ENCODE assay signal across 8 cellular contexts in the genomic region with DNA sequence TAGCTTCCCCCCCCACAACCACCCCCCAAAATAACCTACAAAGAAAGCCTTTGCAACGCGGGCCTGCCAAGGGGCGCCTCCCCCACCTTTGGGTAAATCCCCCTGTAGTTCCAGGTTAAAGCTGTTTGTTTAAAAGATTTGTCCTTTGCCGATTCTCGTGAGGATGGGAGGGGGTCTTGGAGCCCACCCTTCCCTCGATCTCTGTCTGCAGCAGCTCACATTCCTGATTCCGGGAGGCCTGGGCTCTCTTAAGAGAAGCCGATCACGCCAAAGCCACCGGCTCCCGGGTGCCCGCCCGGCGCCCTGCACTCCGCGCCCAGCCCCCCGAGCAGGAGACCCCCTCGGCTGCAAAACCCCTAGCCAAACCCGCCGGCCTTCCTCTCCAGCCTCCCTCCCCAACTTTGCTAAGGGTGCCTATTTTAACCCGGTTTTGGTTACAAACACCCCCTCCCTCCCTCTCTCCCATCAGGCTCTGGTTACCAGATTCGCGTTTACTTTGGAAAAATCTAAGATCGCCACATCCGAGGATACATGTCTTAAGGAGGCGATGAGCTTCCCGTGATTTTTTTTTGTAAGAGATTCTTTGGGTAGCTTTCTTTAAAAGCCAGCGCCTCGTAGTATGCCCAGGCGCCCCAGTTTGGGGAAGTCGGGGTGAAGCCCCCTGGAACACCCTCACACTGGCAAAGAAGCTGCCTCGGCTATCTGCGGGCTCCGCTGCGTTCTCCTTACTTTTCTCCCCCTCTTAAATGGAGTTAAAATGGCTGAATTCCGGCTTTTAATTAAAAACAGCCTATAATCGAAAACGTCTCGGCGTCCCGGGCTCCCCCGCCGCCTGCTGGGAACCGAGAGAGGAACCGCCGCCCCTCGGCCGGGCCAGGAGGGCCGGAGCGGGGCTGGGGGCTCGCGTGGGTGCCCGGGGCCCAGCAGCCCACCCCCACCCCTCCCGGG. TPM values are rescaled to one million over a fixed set of nuclear protein-coding genes. Genes with fewer than 3 reads are reported as not detected.
DNase-seq lines count a peak whose midpoint lies in the region; ATAC-seq and TF ChIP-seq lines count a peak whose summit lies in the region.

No MANE protein-coding gene starts in this region.

- peaks cover 24% of the 10 kb centered on the region for H3K4me1 ChIP-seq in skeletal muscle satellite cell (ENCODE audit: control insufficient read depth, insufficient read depth, low read length)

- H3K9me3 ChIP-seq in skeletal muscle satellite cell (replicated peaks; ENCODE audit: low read length): no peaks in the 10 kb centered on the region

- H3K4me2 ChIP-seq in skeletal muscle satellite cell (ENCODE audit: low read length): peak overlapping the region; percentile 87

- peaks cover 6% of the 10 kb centered on the region for H3K36me3 ChIP-seq in skeletal muscle satellite cell (ENCODE audit: insufficient read depth, low read length)

- H3K4me3 ChIP-seq in LNCaP clone FGC (ENCODE audit: low read depth, low read length) (peak overlapping the region; percentile 96), iPS-11a (ENCODE audit: low read depth, low read length) (peak overlapping the region; percentile 72), skeletal muscle satellite cell (ENCODE audit: low read length) (peak overlapping the region; percentile 97)

- no peaks in the 10 kb centered on the region for H3K27me3 ChIP-seq in skeletal muscle satellite cell (ENCODE audit: control insufficient read depth, insufficient read depth, low read length)

- peak; percentile 36 for DNase-seq in DMS53 treated with DMSO at 0.1 percent for 48 hours (lab: John Stamatoyannopoulos, UW; ENCODE audit: unreplicated experiment)
- DNase-seq in LNCaP clone FGC (ENCODE audit: low read depth): no peak
- DNase-seq in T1000 (lab: John Stamatoyannopoulos, UW): no peak

- TF ChIP-seq CTCF in LNCaP clone FGC (IDR thresholded peaks at IDR 0.05; ENCODE audit: control insufficient read depth, extremely low read depth, insufficient read depth): no peak

- H3K27ac ChIP-seq in angular gyrus (ENCODE audit: low read depth, low read length): peak overlapping the region; percentile 94

- H3K9ac ChIP-seq in skeletal muscle satellite cell (ENCODE audit: low read depth, low read length): peak overlapping the region; percentile 99

- no peak for ATAC-seq in HG03460 (IDR thresholded peaks at IDR 0.05; ENCODE audit: unreplicated experiment)
- ATAC-seq in HG03520 (IDR thresholded peaks at IDR 0.05; ENCODE audit: unreplicated experiment): no peak

RNA-seq across cellular contexts. Expression of a gene that starts 1.0 kb away (rescaled TPM):
- 40.8 and 49.7 TPM in 2 replicates for total RNA-seq in skeletal muscle satellite cell (2012; rRNA removed)
